In the genomic region with DNA sequence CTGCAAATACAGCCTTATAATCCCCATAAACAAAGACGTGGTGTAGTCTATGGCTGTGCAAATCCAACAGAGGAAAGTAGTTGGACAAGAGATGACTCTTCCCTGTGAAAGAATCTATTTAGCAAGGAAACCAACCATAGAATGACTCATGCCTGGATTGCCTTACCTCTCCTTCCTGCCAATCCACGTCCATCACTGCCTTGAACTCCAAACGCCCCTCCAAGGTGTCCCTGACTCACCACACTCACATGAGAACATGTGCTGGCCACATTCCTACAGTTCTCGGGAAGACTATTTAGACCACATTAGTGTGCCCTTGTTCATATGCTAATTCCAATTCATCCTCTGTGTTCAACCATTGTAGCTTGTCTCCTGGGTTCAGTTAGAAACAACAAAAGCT, we compare ENCODE assay signal across 13 cellular contexts.
DNase-seq lines count a peak whose midpoint lies in the region; TF ChIP-seq lines count a peak whose summit lies in the region.
"Had no signal": no experiment of that assay in that cellular context is flagged by ENCODE, and none has a peak within 500 bp of the region (broad histone marks: within the 10 kb centered on the region; RNA-seq: fewer than 3 reads in every experiment).

No MANE protein-coding gene starts in this region.

- H3K9ac ChIP-seq in endodermal cell (ENCODE audit: extremely low read depth, low read length, poor library complexity, severe bottlenecking): no peak overlapping the region
- no peak overlapping the region for H3K9ac ChIP-seq in neuronal stem cell (ENCODE audit: low read depth, low read length, poor library complexity)

- no peak overlapping the region for H3K23ac ChIP-seq in neuronal stem cell (ENCODE audit: low read depth, low read length, poor library complexity)

- H3K9me3 Mint-ChIP-seq in endodermal cell: no peaks in the 10 kb centered on the region

- H3K79me1 ChIP-seq in neuronal stem cell (ENCODE audit: low read depth, low read length): no peaks in the 10 kb centered on the region

- H2AFZ ChIP-seq in neuronal stem cell (ENCODE audit: low read length): peak overlapping the region; percentile 39

- H3K4me2 ChIP-seq in neuronal stem cell (ENCODE audit: insufficient read depth, low read length, poor library complexity, severe bottlenecking): no peak overlapping the region

- H2BK12ac ChIP-seq in neuronal stem cell (ENCODE audit: low read length): no peak overlapping the region

- no peak overlapping the region for H4K91ac ChIP-seq in neuronal stem cell (ENCODE audit: low read depth, low read length, poor library complexity)

- H2BK15ac ChIP-seq in neuronal stem cell (ENCODE audit: low read length): no peak overlapping the region

- no peak overlapping the region for H3K4ac ChIP-seq in neuronal stem cell (ENCODE audit: low read length)

- no peak for TF ChIP-seq CTCF in endodermal cell (conservative IDR thresholded peaks at IDR 0.05)

- H3K14ac ChIP-seq in neuronal stem cell (ENCODE audit: low read length): no peak overlapping the region

- 60 to 82% methylated on average over 3 to 4 of the region's 4 CpGs for WGBS in endodermal cell (ENCODE audit: insufficient coverage in 1 of 2, insufficient read length in 1 of 2), 2 experiments
- WGBS in neuronal stem cell (ENCODE audit: extremely low coverage in 2 of 2, insufficient read length in 2 of 2, insufficient replicate concordance in 1 of 2), 2 donors: no CpG with 5 or more reads among the region's 4 CpGs

- no peaks in the 10 kb centered on the region for H3K4me1 Mint-ChIP-seq in endodermal cell
- H3K4me1 Mint-ChIP-seq: mesothelial cell of epicardium had no signal

- H4K8ac ChIP-seq in neuronal stem cell (ENCODE audit: low read depth, low read length): no peak overlapping the region

- H3K27me3 ChIP-seq in endodermal cell (ENCODE audit: control insufficient read depth, insufficient read depth, low read length, poor library complexity, severe bottlenecking) (no peaks in the 10 kb centered on the region), neuronal stem cell (ENCODE audit: control insufficient read depth in 3 of 3, insufficient read depth in 3 of 3, low read depth in 1 of 3, low read length in 3 of 3) (no peaks in the 10 kb centered on the region)
- H3K27me3 ChIP-seq: gastrocnemius medialis had no signal

- H3K9me3 ChIP-seq in endodermal cell (ENCODE audit: control insufficient read depth, low read length) (no peaks in the 10 kb centered on the region), neuronal stem cell (replicated peaks in 1 of 2; ENCODE audit: control insufficient read depth in 2 of 2, insufficient read depth in 1 of 2, low read depth in 1 of 2, low read length in 2 of 2) (peaks cover 0 to 2% of the 10 kb centered on the region in 2 donors)
- H3K9me3 ChIP-seq: gastrocnemius medialis had no signal

- H3K4me3 Mint-ChIP-seq in endodermal cell: no peak overlapping the region
- H3K4me3 Mint-ChIP-seq: mesothelial cell of epicardium had no signal

- in situ Hi-C loops in G401 (cut with HindIII; ENCODE audit: low sequenced_read_pairs): no loop called here

- H2AK5ac ChIP-seq in neuronal stem cell (ENCODE audit: low read depth, low read length): no peak overlapping the region

- DNase-seq in EH (ENCODE audit: low read depth) (peak; percentile 81), NCI-H226 (peak; percentile 88), endodermal cell (peak; percentile 61), neuronal stem cell (ENCODE audit: low spot score) (no peak), DMS 273 (lab: John Stamatoyannopoulos, UW; ENCODE audit: unreplicated experiment) (no peak), NOMO-1 (lab: John Stamatoyannopoulos, UW; ENCODE audit: unreplicated experiment in 2 of 2) (no peak), G401 (ENCODE audit: low spot score) (no peak)
- no peak for DNase-seq in activated CD8-positive, alpha-beta memory T cell treated with anti-CD3 and anti-CD28 coated beads, Interleukin-2, amount 50 U/mL, for 48 hours
- DNase-seq: amygdala; gastrocnemius medialis; NCI-H2171 treated with DMSO at 0.1 percent for 48 hours; stimulated activated naive CD4-positive, alpha-beta T cell treated with Interleukin-2 at 50 U/mL for 16 hours had no signal

- H2BK5ac ChIP-seq in neuronal stem cell (ENCODE audit: low read length): no peak overlapping the region

- H3K36me3 ChIP-seq in endodermal cell (ENCODE audit: control insufficient read depth, insufficient read depth, low read length) (no peaks in the 10 kb centered on the region), neuronal stem cell (replicated peaks in 1 of 2; ENCODE audit: control insufficient read depth in 2 of 2, insufficient read depth in 2 of 2, low read length in 2 of 2) (no peaks in the 10 kb centered on the region)
- H3K36me3 ChIP-seq: gastrocnemius medialis had no signal

- no peak overlapping the region for H2BK120ac ChIP-seq in neuronal stem cell (ENCODE audit: low read depth, low read length)

- no peaks in the 10 kb centered on the region for H3K36me3 Mint-ChIP-seq in endodermal cell (ENCODE audit: low read depth)
- H3K36me3 Mint-ChIP-seq: mesothelial cell of epicardium had no signal

- H3K4me3 ChIP-seq in endodermal cell (ENCODE audit: low read length) (no peak overlapping the region), neuronal stem cell (ENCODE audit: low read length in 2 of 2) (no peak overlapping the region)
- H3K4me3 ChIP-seq: gastrocnemius medialis had no signal

- no peaks in the 10 kb centered on the region for H3K4me1 ChIP-seq in endodermal cell (ENCODE audit: control insufficient read depth, insufficient read depth, low read length)
- H3K4me1 ChIP-seq in neuronal stem cell (ENCODE audit: control insufficient read depth in 2 of 2, insufficient read depth in 1 of 2, low read depth in 1 of 2, low read length in 2 of 2): peaks cover 0 to 11% of the 10 kb centered on the region in 2 donors
- H3K4me1 ChIP-seq: gastrocnemius medialis had no signal

- H3K18ac ChIP-seq in neuronal stem cell (ENCODE audit: low read length): no peak overlapping the region

- H3K27ac ChIP-seq in endodermal cell (ENCODE audit: low read depth, low read length) (no peak overlapping the region), neuronal stem cell (replicated peaks; ENCODE audit: low read length) (no peak overlapping the region)
- H3K27ac ChIP-seq: gastrocnemius medialis had no signal

- no peaks in the 10 kb centered on the region for H3K27me3 Mint-ChIP-seq in endodermal cell (ENCODE audit: insufficient read depth)

- no peak overlapping the region for H3K27ac Mint-ChIP-seq in endodermal cell
- H3K27ac Mint-ChIP-seq: mesothelial cell of epicardium had no signal

Comparison
In these comparisons a context has a peak if more than half of its experiments do, and no peak if none do; other contexts are left out.
1. DNase-seq: peak in EH (single experiment), NCI-H226 (single experiment) and endodermal cell (single experiment); none in neuronal stem cell (single experiment), DMS 273 (single experiment), NOMO-1 (0 of 2), G401 (single experiment) and activated CD8-positive, alpha-beta memory T cell treated with anti-CD3 and anti-CD28 coated beads, Interleukin-2, amount 50 U/mL, for 48 hours (single experiment).